ENCODE assay signal across 14 cellular contexts in the genomic region with DNA sequence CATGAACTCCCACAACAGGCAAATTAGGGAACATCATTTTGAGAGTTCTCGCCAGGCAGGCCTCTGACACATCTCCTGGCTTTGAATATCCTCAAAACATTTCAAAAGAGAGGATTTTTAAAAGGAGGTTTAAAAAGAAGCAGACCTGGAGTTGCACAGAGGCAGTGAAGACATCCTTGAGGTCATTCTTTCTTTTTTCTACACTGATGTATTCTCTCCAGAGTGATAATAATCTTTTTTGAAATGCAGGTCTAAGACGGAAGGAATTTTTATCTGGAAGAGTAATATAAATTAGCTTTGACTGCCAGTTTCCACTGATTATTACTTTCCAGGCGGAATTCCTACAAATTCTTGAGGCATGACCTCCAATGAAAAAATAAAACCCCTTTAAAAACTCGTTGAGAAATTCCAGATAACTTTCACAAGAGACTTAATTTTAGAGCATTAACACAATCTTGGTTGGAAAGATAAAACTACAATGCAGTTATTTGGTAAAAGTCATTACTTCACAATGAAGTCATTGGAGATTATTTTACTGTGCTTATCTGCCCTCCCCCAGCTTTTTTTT.
DNase-seq lines count a peak whose midpoint lies in the region; TF ChIP-seq lines count a peak whose summit lies in the region.
"Had no signal": no experiment of that assay in that cellular context is flagged by ENCODE, and none has a peak within 500 bp of the region (broad histone marks: within the 10 kb centered on the region; RNA-seq: fewer than 3 reads in every experiment).

No MANE protein-coding gene starts in this region.

- no peaks in the 10 kb centered on the region for H3K9me3 Mint-ChIP-seq in nephron

- 0 out of 2 replicates have a peak, but pooled peaks have one; percentile 2 for TF ChIP-seq RAD21 in SK-N-SH (IDR thresholded peaks at IDR 0.05; ENCODE audit: low read length)

- DNase-seq in AG04450 (ENCODE audit: low read depth, low spot score): no peak
- no peak for DNase-seq in SK-N-SH
- peak; percentile 84 for DNase-seq in fibroblast of villous mesenchyme (ENCODE audit: low read depth)
- DNase-seq in NCI-H187 (lab: John Stamatoyannopoulos, UW): no peak
- no peak for DNase-seq in inferior parietal cortex (ENCODE audit: extremely low spot score)
- DNase-seq in DMS 273 treated with DMSO at 0.1 percent for 48 hours (lab: John Stamatoyannopoulos, UW): no peak
- no peak for DNase-seq in activated CD8-positive, alpha-beta memory T cell treated with anti-CD3 and anti-CD28 coated beads, Interleukin-2, amount 50 U/mL, for 4 hours
- DNase-seq: activated CD4-positive, CD25-positive, alpha-beta regulatory T cell treated with anti-CD3 and anti-CD28 coated beads, Interleukin-2, amount 50 U/mL, for 72 hours; glutamatergic neuron; lower lobe of right lung; NCI-H1048; NCI-H510A had no signal

- H4K20me1 ChIP-seq in SK-N-SH (ENCODE audit: insufficient read depth): no peaks in the 10 kb centered on the region

- no peaks in the 10 kb centered on the region for H3K27me3 Mint-ChIP-seq in nephron (ENCODE audit: low read depth)

- no peaks in the 10 kb centered on the region for H3K9me3 ChIP-seq in AG04450 (ENCODE audit: control insufficient read depth, insufficient read depth, low read length)
- H3K9me3 ChIP-seq in SK-N-SH: no peaks in the 10 kb centered on the region
- H3K9me3 ChIP-seq: A549, lower lobe of right lung had no signal

- H3K27me3 ChIP-seq in AG04450 (ENCODE audit: control insufficient read depth, insufficient read depth, low read length) (no peaks in the 10 kb centered on the region), SK-N-SH (ENCODE audit: insufficient read depth) (no peaks in the 10 kb centered on the region)

- H3K27ac ChIP-seq in AG04450 (ENCODE audit: low read depth, low read length) (peak overlapping the region; percentile 32), SK-N-SH (ENCODE audit: low read depth in 2 of 2, low read length in 1 of 2) (peak overlapping the region; percentile 77 to 97; a peak in 3 of 4 replicates)
- H3K27ac ChIP-seq: A549, lower lobe of right lung had no signal

- TF ChIP-seq CTCF in AG04450 (IDR thresholded peaks at IDR 0.05; ENCODE audit: low read depth, low read length) (no peak), SK-N-SH (IDR thresholded peaks at IDR 0.05) (no peak), fibroblast of villous mesenchyme (IDR thresholded peaks at IDR 0.05; ENCODE audit: insufficient read depth, low read depth, low read length) (no peak), nephron (IDR thresholded peaks at IDR 0.05; ENCODE audit: unreplicated experiment in 3 of 3) (no peak)

- WGBS in SK-N-SH (ENCODE audit: low lambda C conversion rate): 15% methylated on average over 4 of the region's 4 CpGs

- no peaks in the 10 kb centered on the region for H3K36me3 ChIP-seq in SK-N-SH (replicated peaks in 1 of 2; ENCODE audit: control insufficient read depth in 1 of 2, insufficient read depth in 2 of 2, low read length in 1 of 2)
- H3K36me3 ChIP-seq: lower lobe of right lung had no signal

- H3K4me1 Mint-ChIP-seq in nephron: peaks cover 36% of the 10 kb centered on the region

- H3K4me2 ChIP-seq in SK-N-SH: 0 out of 2 replicates have a peak overlapping the region, but pooled peaks have one; percentile 14
- H3K4me2 ChIP-seq: A549 had no signal

- TF ChIP-seq EP300 in SK-N-SH (IDR thresholded peaks at IDR 0.05; ENCODE audit: borderline replicate concordance in 1 of 2, low read depth in 1 of 2, low read length in 1 of 2): peak; percentile 80 to 100

- no peak overlapping the region for H3K4me3 ChIP-seq in AG04450 (ENCODE audit: low read depth, low read length)
- H3K4me3 ChIP-seq in SK-N-SH (ENCODE audit: low read depth in 2 of 2, low read length in 1 of 2): no peak overlapping the region
- no peak overlapping the region for H3K4me3 ChIP-seq in fibroblast of villous mesenchyme (ENCODE audit: low read depth, low read length)
- H3K4me3 ChIP-seq: A549, lower lobe of right lung had no signal

- H3F3A ChIP-seq in SK-N-SH (replicated peaks; ENCODE audit: insufficient read depth): peaks cover 60% of the 10 kb centered on the region

- H3K9ac ChIP-seq in SK-N-SH: peak overlapping the region; percentile 70

- H2AFZ ChIP-seq in SK-N-SH (ENCODE audit: low read depth): no peak overlapping the region

- H3K79me2 ChIP-seq in SK-N-SH (ENCODE audit: insufficient read depth): no peaks in the 10 kb centered on the region

- peaks cover 5 to 46% of the 10 kb centered on the region in 2 experiments; a peak in 3 of 4 replicates for H3K4me1 ChIP-seq in SK-N-SH (ENCODE audit: control insufficient read depth in 1 of 2, insufficient read depth in 2 of 2, low read depth in 1 of 2, low read length in 1 of 2)
- H3K4me1 ChIP-seq: lower lobe of right lung had no signal

- no peak overlapping the region for H3K4me3 Mint-ChIP-seq in nephron

- CTCF ChIA-PET in AG04450 (lab: Charles Lee): interaction anchor here (0.5 kb wide), 1 partner anchor 152 kb away, joined by 3 read pairs; no protein-coding TSS in a partner anchor
- CTCF ChIA-PET in SK-N-SH (lab: Yijun Ruan, JAX): no interaction called here

- H3K27ac Mint-ChIP-seq in nephron: peak overlapping the region; percentile 69 to 94 (median 89)

- no peaks in the 10 kb centered on the region for H3K9me2 ChIP-seq in SK-N-SH

- peaks cover 10% of the 10 kb centered on the region for H3K36me3 Mint-ChIP-seq in nephron (ENCODE audit: low read depth)

- POLR2A ChIA-PET in AG04450 (lab: Yijun Ruan, JAX) (no interaction called here), SK-N-SH (lab: Yijun Ruan, JAX) (no interaction called here)

TF ChIP-seq in SK-N-SH, 30 proteins besides CTCF, POLR2A, EP300 and RAD21 (continues in another document):
- TF ChIP-seq MEF2A (IDR thresholded peaks at IDR 0.05; ENCODE audit: borderline replicate concordance, low read depth): peak; percentile 98
- no peak; the same call in 1 of the 2 replicates for TF ChIP-seq GABPA (IDR thresholded peaks at IDR 0.05; ENCODE audit: low read depth)
- TF ChIP-seq NRF1 (IDR thresholded peaks at IDR 0.05; ENCODE audit: low read depth, low read length): no peak
- no peak for TF ChIP-seq USF2 (IDR thresholded peaks at IDR 0.05; ENCODE audit: borderline replicate concordance, low read depth, low read length)
- no peak for TF ChIP-seq CHD2 (IDR thresholded peaks at IDR 0.05; ENCODE audit: low read length, partially characterized antibody)
- no peak for TF ChIP-seq TAF1 (IDR thresholded peaks at IDR 0.05; ENCODE audit: borderline replicate concordance, low read depth, low read length)
- peak; percentile 99 for TF ChIP-seq FOXM1 (IDR thresholded peaks at IDR 0.05; ENCODE audit: low read depth)
- no peak for TF ChIP-seq MAX (IDR thresholded peaks at IDR 0.05; ENCODE audit: low read depth)
- TF ChIP-seq GATA2 (CRISPR knock-in tag; IDR thresholded peaks at IDR 0.05): no peak
- TF ChIP-seq RFX5 (IDR thresholded peaks at IDR 0.05; ENCODE audit: low read length): no peak
- TF ChIP-seq POLR2AphosphoS5 (IDR thresholded peaks at IDR 0.05; ENCODE audit: low read depth, low read length): peak; percentile 67; the same call in 1 of the 2 replicates
- no peak for TF ChIP-seq MXI1 (IDR thresholded peaks at IDR 0.05; ENCODE audit: low read depth, low read length)
- TF ChIP-seq JUND (IDR thresholded peaks at IDR 0.05): peak; percentile 98
- peak; percentile 100 for TF ChIP-seq TEAD4 (IDR thresholded peaks at IDR 0.05; ENCODE audit: borderline replicate concordance, insufficient read depth)
- TF ChIP-seq YY1 (IDR thresholded peaks at IDR 0.05; ENCODE audit: low read depth): no peak; the same call in 1 of the 2 replicates
- peak; percentile 99 for TF ChIP-seq TCF12 (IDR thresholded peaks at IDR 0.05)
- no peak for TF ChIP-seq SMC3 (IDR thresholded peaks at IDR 0.05; ENCODE audit: low read depth, low read length)
- TF ChIP-seq EZH2phosphoT487 (IDR thresholded peaks at IDR 0.05; ENCODE audit: borderline replicate concordance, low read depth): no peak
- no peak for TF ChIP-seq RCOR1 (IDR thresholded peaks at IDR 0.05; ENCODE audit: low read length)
- peak; percentile 90; the same call in 1 of the 2 replicates for TF ChIP-seq RXRA (IDR thresholded peaks at IDR 0.05; ENCODE audit: borderline replicate concordance, low read depth)
- peak; percentile 98 for TF ChIP-seq PBX3 (IDR thresholded peaks at IDR 0.05)
- no peak for TF ChIP-seq SIN3A (IDR thresholded peaks at IDR 0.05; ENCODE audit: borderline replicate concordance, low read depth, low read length)
- no peak for TF ChIP-seq ELF1 (IDR thresholded peaks at IDR 0.05)
- no peak for TF ChIP-seq FOXJ3 (CRISPR knock-in tag; IDR thresholded peaks at IDR 0.05)
